25 cellular contexts compared by ENCODE assay signal in genomic region chr7:151820486-151821105, GRCh38. TPM values are rescaled to one million over a fixed set of nuclear protein-coding genes. Genes with fewer than 3 reads are reported as not detected.
A peak's percentile ranks its signal among the peaks of the same experiment; 100 is the strongest.
DNase-seq lines count a peak whose midpoint lies in the region; ATAC-seq, FAIRE-seq and TF ChIP-seq lines count a peak whose summit lies in the region.
"Had no signal": no experiment of that assay in that cellular context is flagged by ENCODE, and none has a peak within 500 bp of the region (broad histone marks: within the 10 kb centered on the region; RNA-seq: fewer than 3 reads in every experiment).

No MANE protein-coding gene starts in this region.

- H3K27me3 ChIP-seq in Peyer's patch = no peaks in the 10 kb centered on the region
- peaks cover 22% of the 10 kb centered on the region for H3K27me3 ChIP-seq in astrocyte (ENCODE audit: insufficient read depth, low read length)
- H3K27me3 ChIP-seq: BLaER1 had no signal

- H3K4me3 Mint-ChIP-seq in astrocyte (ENCODE audit: unreplicated experiment) (no peak overlapping the region), type B pancreatic cell (no peak overlapping the region)
- H3K4me3 Mint-ChIP-seq: CD8-positive, alpha-beta T cell; GM23338; HFFc6 had no signal

- H3K36me3 Mint-ChIP-seq in astrocyte (ENCODE audit: low read depth, unreplicated experiment) (no peaks in the 10 kb centered on the region), type B pancreatic cell (no peaks in the 10 kb centered on the region)

- peaks cover 66% of the 10 kb centered on the region for H3K27me3 Mint-ChIP-seq in astrocyte (ENCODE audit: low read depth, unreplicated experiment)
- H3K27me3 Mint-ChIP-seq in type B pancreatic cell = peaks cover 9% of the 10 kb centered on the region

- intact Hi-C loops in kidney (cut with DNase I) = no loop called here
- intact Hi-C loops in posterior vena cava (cut with DNase I) = no loop called here

- peak in 1 of 3 donors; percentile 53 for DNase-seq in Peyer's patch
- DNase-seq in astrocyte (ENCODE audit: low read depth) = no peak
- DNase-seq in kidney = peak; percentile 11
- peak; percentile 56 for DNase-seq in posterior vena cava (ENCODE audit: low spot score)
- DNase-seq in activated effector memory CD4-positive, alpha-beta T cell treated with Interleukin-2 at 50 U/mL for 16 hours = no peak
- DNase-seq in type B pancreatic cell (ENCODE audit: extremely low spot score, unreplicated experiment) = no peak
- DNase-seq: CD8-positive, alpha-beta T cell; HFFc6; NCI-H1048; NCI-H1417; NCI-H1694; NCI-H2029 treated with DMSO at 0.1 percent for 48 hours; NCI-H2227 treated with DMSO at 0.1 percent for 48 hours; NCI-H526 treated with DMSO at 0.1 percent for 48 hours; SHP77 treated with DMSO at 0.1 percent for 48 hours had no signal

- H3K36me3 ChIP-seq in Peyer's patch = no peaks in the 10 kb centered on the region
- no peaks in the 10 kb centered on the region for H3K36me3 ChIP-seq in astrocyte (ENCODE audit: insufficient read depth, low read length)
- H3K36me3 ChIP-seq in kidney (ENCODE audit: control insufficient read depth in 1 of 2, insufficient read depth in 2 of 2, low read length in 2 of 2) = no peaks in the 10 kb centered on the region
- H3K36me3 ChIP-seq: BLaER1, HAP-1 had no signal

- no peaks in the 10 kb centered on the region for H3K79me2 ChIP-seq in astrocyte (ENCODE audit: insufficient read depth, low read length)

- H3K9ac ChIP-seq in astrocyte (ENCODE audit: low read length) (no peak overlapping the region), kidney (ENCODE audit: low read length in 2 of 2) (no peak overlapping the region)
- H3K9ac ChIP-seq: BLaER1 had no signal

- H3K4me3 ChIP-seq in Peyer's patch (peak overlapping the region in 1 of 4 donors; percentile 3), astrocyte (ENCODE audit: insufficient read depth, low read depth, low read length) (no peak overlapping the region), kidney (ENCODE audit: low read length in 2 of 2) (no peak overlapping the region)
- H3K4me3 ChIP-seq: BLaER1, GM23338, HAP-1 had no signal

- no peak overlapping the region for H3K4me2 ChIP-seq in astrocyte (ENCODE audit: low read length)
- H3K4me2 ChIP-seq: BLaER1, GM23338 had no signal

- H3K27ac ChIP-seq in Peyer's patch (peak overlapping the region in 3 of 4 donors; percentile 42 to 87 (median 82)), astrocyte (ENCODE audit: low read depth, low read length) (no peak overlapping the region), kidney (ENCODE audit: low read depth in 2 of 2, low read length in 2 of 2) (no peak overlapping the region)
- H3K27ac ChIP-seq: BLaER1, HL-60, RWPE1 had no signal

- peak overlapping the region; percentile 34 for H3K27ac Mint-ChIP-seq in astrocyte (ENCODE audit: unreplicated experiment)
- no peak overlapping the region for H3K27ac Mint-ChIP-seq in type B pancreatic cell
- H3K27ac Mint-ChIP-seq: CD8-positive, alpha-beta T cell; HFFc6 had no signal

- H3K9me3 ChIP-seq in Peyer's patch (no peaks in the 10 kb centered on the region), astrocyte (ENCODE audit: insufficient read depth, low read depth, low read length) (no peaks in the 10 kb centered on the region), kidney (ENCODE audit: control insufficient read depth in 1 of 2, low read length in 2 of 2) (no peaks in the 10 kb centered on the region)
- H3K9me3 ChIP-seq: BLaER1, Caco-2, HAP-1 had no signal

- H3K4me1 ChIP-seq in Peyer's patch = peaks cover 0 to 44% (median 2%) of the 10 kb centered on the region in 4 donors
- H3K4me1 ChIP-seq in astrocyte (ENCODE audit: insufficient read depth, low read length) = no peaks in the 10 kb centered on the region
- peaks cover 15 to 23% of the 10 kb centered on the region in 2 donors for H3K4me1 ChIP-seq in kidney (ENCODE audit: control insufficient read depth in 1 of 2, insufficient read depth in 1 of 2, low read depth in 1 of 2, low read length in 2 of 2)
- H3K4me1 ChIP-seq: HAP-1 had no signal

- TF ChIP-seq CTCF in Peyer's patch (IDR thresholded peaks at IDR 0.05) (no peak), astrocyte (IDR thresholded peaks at IDR 0.05; ENCODE audit: insufficient read depth, low read depth, low read length) (no peak), kidney (IDR thresholded peaks at IDR 0.05; ENCODE audit: borderline replicate concordance, extremely low read depth, insufficient read depth) (no peak), type B pancreatic cell (conservative IDR thresholded peaks at IDR 0.05) (no peak)

- no peaks in the 10 kb centered on the region for H4K20me1 ChIP-seq in astrocyte (ENCODE audit: insufficient read depth, low read length)

- H2AFZ ChIP-seq in astrocyte (ENCODE audit: low read depth, low read length) = no peak overlapping the region
- H2AFZ ChIP-seq: GM23338 had no signal

- H3K4me1 Mint-ChIP-seq in astrocyte (ENCODE audit: low read depth, unreplicated experiment) (peaks cover 2% of the 10 kb centered on the region), type B pancreatic cell (ENCODE audit: unreplicated experiment) (peaks cover 27% of the 10 kb centered on the region)

- H3K9me3 Mint-ChIP-seq in astrocyte (ENCODE audit: unreplicated experiment) (peaks cover 2% of the 10 kb centered on the region), type B pancreatic cell (no peaks in the 10 kb centered on the region)
- H3K9me3 Mint-ChIP-seq: CD8-positive, alpha-beta T cell; GM23338; HFFc6 had no signal

- FAIRE-seq in astrocyte (lab: Jason Lieb, UNC) = no peak
- no peak for FAIRE-seq in kidney (lab: Jason Lieb, UNC)
- FAIRE-seq: A204.1, G401.6 had no signal

- no peak for TF ChIP-seq POLR2A in Peyer's patch (IDR thresholded peaks at IDR 0.05)

- ATAC-seq in HG02973 (IDR thresholded peaks at IDR 0.05; ENCODE audit: unreplicated experiment) (no peak), GM19035 (IDR thresholded peaks at IDR 0.05; ENCODE audit: unreplicated experiment) (no peak)
- ATAC-seq: CD8-positive, alpha-beta T cell; GM23338 had no signal

RNA-seq across cellular contexts. Expression of gene PRKAG2, which starts 56.3 kb away (rescaled TPM):
- total RNA-seq in Peyer's patch (10 to 100 TPM; 38.8 to 94.4 (median 73.2) TPM), astrocyte (26.9 and 40.7 TPM in 2 replicates), kidney (40.7 TPM), posterior vena cava (10 to 100 TPM; 91.8 to 94.2 TPM), type B pancreatic cell (ENCODE audit: low replicate concordance) (17.9 and 23.9 TPM in 2 replicates)
- 40.9 TPM for polyA plus RNA-seq in kidney (ENCODE audit: insufficient read depth, low read depth, low replicate concordance)

Comparison
In these comparisons a context has a peak if more than half of its experiments do, and no peak if none do; other contexts are left out.
1. DNase-seq: peak in kidney (single experiment) and posterior vena cava (single experiment); none in astrocyte (single experiment), activated effector memory CD4-positive, alpha-beta T cell treated with Interleukin-2 at 50 U/mL for 16 hours (single experiment) and type B pancreatic cell (single experiment).
2. H3K27ac ChIP-seq: peak in Peyer's patch (3 of 4); none in astrocyte (single experiment) and kidney (0 of 2).